In the genomic region with DNA sequence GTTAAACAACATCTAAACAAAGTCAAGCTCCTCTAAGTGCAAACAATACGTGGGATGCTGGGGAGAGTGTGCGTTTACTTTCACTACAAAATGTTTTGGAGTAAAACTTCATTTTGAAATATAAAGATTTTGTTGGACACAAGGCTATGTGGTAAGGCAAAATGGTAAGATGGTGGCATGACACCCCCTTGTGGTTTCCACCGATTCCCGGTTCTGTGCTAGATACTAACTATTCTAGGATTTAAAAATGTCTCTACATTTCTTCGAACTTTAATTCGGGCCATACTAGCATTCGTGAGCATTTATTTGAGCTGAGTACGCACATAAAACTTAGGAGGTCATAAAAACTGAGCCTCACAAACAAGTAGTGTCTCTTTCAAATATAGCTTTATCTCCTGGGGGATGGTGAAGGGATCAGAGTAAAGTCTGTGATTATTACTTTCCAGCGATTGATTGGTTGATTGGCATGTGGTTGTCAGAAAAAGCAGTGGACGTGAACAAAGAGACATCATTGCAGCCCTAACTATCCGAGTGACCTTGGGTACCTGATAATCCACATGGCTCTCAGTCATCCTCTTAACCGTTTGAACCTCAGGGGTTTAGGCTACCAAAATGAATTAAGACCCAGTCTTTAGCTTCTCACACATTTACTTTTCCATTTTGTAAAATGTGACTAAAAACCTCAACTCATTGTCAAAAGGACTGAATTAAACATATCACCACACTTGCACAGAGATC, we compare ENCODE assay signal across 8 cellular contexts. TPM values are rescaled to one million over a fixed set of nuclear protein-coding genes. Genes with fewer than 3 reads are reported as not detected.
DNase-seq lines count a peak whose midpoint lies in the region; ATAC-seq, FAIRE-seq and TF ChIP-seq lines count a peak whose summit lies in the region.

No MANE protein-coding gene starts in this region.

- peak overlapping the region; percentile 94 for H3K4me3 ChIP-seq in BJ (ENCODE audit: low read depth, low read length)
- peak overlapping the region; percentile 88 for H3K4me3 ChIP-seq in astrocyte of the spinal cord (ENCODE audit: low read depth, low read length)
- H3K4me3 ChIP-seq in kidney epithelial cell (ENCODE audit: low read depth, low read length) = peak overlapping the region; percentile 99

- TF ChIP-seq POLR2A in GM12892 (IDR thresholded peaks at IDR 0.05; ENCODE audit: low read depth, low read length) = no peak

- H3K36me3 ChIP-seq in BJ (ENCODE audit: control insufficient read depth, insufficient read depth, low read length) (no peaks in the 10 kb centered on the region), kidney epithelial cell (ENCODE audit: control insufficient read depth, insufficient read depth, low read length) (no peaks in the 10 kb centered on the region)

- FAIRE-seq in GM12892 (lab: Jason Lieb, UNC) = peak; percentile 42

- H3K27me3 ChIP-seq in BJ (ENCODE audit: control insufficient read depth, insufficient read depth, low read length) (no peaks in the 10 kb centered on the region), kidney epithelial cell (ENCODE audit: control insufficient read depth, insufficient read depth, low read length) (no peaks in the 10 kb centered on the region)

- CTCF ChIA-PET in BJ (lab: Yijun Ruan, JAX) = interaction anchor here (0.8 to 4.9 kb wide), 28 partner anchors 9 to 314 kb away, joined by 3 to 29 read pairs (median 5); a partner anchor contains a TSS

- no peak for DNase-seq in BJ (ENCODE audit: low read depth)
- no peak for DNase-seq in GM12892 (ENCODE audit: insufficient read length)
- peak; percentile 74 for DNase-seq in NCI-H82 (lab: John Stamatoyannopoulos, UW)
- peak; percentile 59 for DNase-seq in astrocyte of the spinal cord (ENCODE audit: low read depth, low spot score)
- no peak for DNase-seq in kidney epithelial cell (ENCODE audit: low read depth)
- DNase-seq in stromal cell of bone marrow (ENCODE audit: low read depth) = peak; percentile 43
- no peak for DNase-seq in effector CD4-positive, alpha-beta T cell

- in situ Hi-C loops in astrocyte of the spinal cord (cut with HindIII; ENCODE audit: low sequenced_read_pairs) = loop anchor here (25.0 kb wide), 1 partner anchor 184 kb away; a partner anchor contains a TSS

- POLR2A ChIA-PET in BJ (lab: Charles Lee) = no interaction called here

- no peak for ATAC-seq in HG03469 (IDR thresholded peaks at IDR 0.05; ENCODE audit: unreplicated experiment)

- TF ChIP-seq CTCF in BJ (IDR thresholded peaks at IDR 0.05; ENCODE audit: insufficient read depth, low read depth, low read length) = peak; percentile 68
- TF ChIP-seq CTCF in astrocyte of the spinal cord (IDR thresholded peaks at IDR 0.05; ENCODE audit: low read depth, low read length) = peak; percentile 64
- TF ChIP-seq CTCF in kidney epithelial cell (IDR thresholded peaks at IDR 0.05; ENCODE audit: insufficient read depth, low read length, poor library complexity, severe bottlenecking) = peak; percentile 59

RNA-seq across cellular contexts. Expression of a gene that starts 1.1 kb away (rescaled TPM):
- 9.6 and 13.8 TPM in 2 replicates for polyA plus RNA-seq in BJ (2011; rRNA removed)
- polyA minus RNA-seq in BJ (2011; rRNA and poly(A)+ RNA removed) = 4.9 and 5.0 TPM in 2 replicates
- polyA plus RNA-seq in GM12892 (2012; ENCODE audit: missing spikeins) = 39.1 TPM
- total RNA-seq in kidney epithelial cell = 44.4 and 48.6 TPM in 2 replicates

RNA-seq across cellular contexts. Expression of a gene that starts 25.8 kb away (rescaled TPM):
- polyA plus RNA-seq in BJ (2011; rRNA removed) = 13.4 and 29.3 TPM in 2 replicates
- polyA minus RNA-seq in BJ (2011; rRNA and poly(A)+ RNA removed) = 16.8 and 20.3 TPM in 2 replicates
- polyA plus RNA-seq in GM12892 (2012; ENCODE audit: missing spikeins) = 48.0 TPM
- 38.0 and 40.1 TPM in 2 replicates for total RNA-seq in kidney epithelial cell

Comparison
In these comparisons a context has a peak if more than half of its experiments do, and no peak if none do; other contexts are left out.
1. DNase-seq: peak in NCI-H82 (single experiment), astrocyte of the spinal cord (single experiment) and stromal cell of bone marrow (single experiment); none in BJ (single experiment), GM12892 (single experiment), kidney epithelial cell (single experiment) and effector CD4-positive, alpha-beta T cell (single experiment).
2. Peak in every context shown above with its lines, with median percentiles within 50 percentile points of each other: H3K4me3 ChIP-seq and CTCF ChIP-seq.